ENCODE assay signal across 14 cellular contexts in genomic region chr1:37940299-37940947, GRCh38. TPM values are rescaled to one million over a fixed set of nuclear protein-coding genes. Genes with fewer than 3 reads are reported as not detected.
DNase-seq lines count a peak whose midpoint lies in the region; ATAC-seq and TF ChIP-seq lines count a peak whose summit lies in the region.
"Had no signal": no experiment of that assay in that cellular context is flagged by ENCODE, and none has a peak within 500 bp of the region (broad histone marks: within the 10 kb centered on the region; RNA-seq: fewer than 3 reads in every experiment).

No MANE protein-coding gene starts in this region.

- H3K9me2 ChIP-seq in PC-9 (ENCODE audit: insufficient read depth), result no peaks in the 10 kb centered on the region

- TF ChIP-seq CTCF in PC-9 (conservative IDR thresholded peaks at IDR 0.05), result no peak

- H3K79me2 ChIP-seq in PC-9 (ENCODE audit: low read depth), result no peaks in the 10 kb centered on the region

- POLR2A ChIA-PET in PC-9 (lab: Charles Lee; ENCODE audit: unreplicated experiment), result interaction anchor here (0.7 to 0.9 kb wide), 2 partner anchors 9 to 464 kb away, joined by 4 to 5 read pairs; no protein-coding TSS in a partner anchor

- no peaks in the 10 kb centered on the region for H3K27me3 ChIP-seq in mucosa of stomach (ENCODE audit: control insufficient read depth, insufficient read depth, low read length)
- H3K27me3 ChIP-seq in PC-9 (ENCODE audit: insufficient read depth, low read depth), result no peaks in the 10 kb centered on the region
- H3K27me3 ChIP-seq: right atrium auricular region had no signal

- BruUV-seq in PC-9 (replicated peaks; lab: Mats Ljungman, UMichigan), result no TSS peak

- intact Hi-C loops in PC-9 (cut with micrococcal nuclease; ENCODE audit: unreplicated experiment), result no loop called here

- H3F3A ChIP-seq in PC-9 (ENCODE audit: insufficient read depth, low read depth), result peaks cover 10% of the 10 kb centered on the region

- no peak for ATAC-seq in T-helper 17 cell
- ATAC-seq in HG03025 (IDR thresholded peaks at IDR 0.05; ENCODE audit: low FRiP score, unreplicated experiment), result no peak

- H3K36me3 ChIP-seq in mucosa of stomach (ENCODE audit: control insufficient read depth, insufficient read depth, low read length) (peaks cover 7% of the 10 kb centered on the region), PC-9 (ENCODE audit: low read depth) (no peaks in the 10 kb centered on the region)

- no peaks in the 10 kb centered on the region for H4K20me1 ChIP-seq in PC-9 (ENCODE audit: insufficient read depth)

- H3K4me3 ChIP-seq in mucosa of stomach (ENCODE audit: low read length) (no peak overlapping the region), PC-9 (no peak overlapping the region)
- H3K4me3 ChIP-seq: right atrium auricular region had no signal

- peaks cover 2% of the 10 kb centered on the region for H3K4me1 Mint-ChIP-seq in T-helper 17 cell

- H3K9me3 ChIP-seq in T-helper 17 cell (ENCODE audit: control insufficient read depth, low read length, poor library complexity, severe bottlenecking) (no peaks in the 10 kb centered on the region), mucosa of stomach (ENCODE audit: control insufficient read depth, low read length) (no peaks in the 10 kb centered on the region), PC-9 (ENCODE audit: insufficient read depth, low read depth) (no peaks in the 10 kb centered on the region)
- H3K9me3 ChIP-seq: right atrium auricular region had no signal

- H3K9ac ChIP-seq in mucosa of stomach (ENCODE audit: low read length), result peak overlapping the region; percentile 15

- no peak overlapping the region for H3K4me3 Mint-ChIP-seq in T-helper 17 cell
- H3K4me3 Mint-ChIP-seq: activated CD4-positive, alpha-beta T cell treated with anti-CD3 and anti-CD28 coated beads, Interleukin-2, amount 10 ng/mL, durations not matched to agents 24 days and 14 days; stimulated activated naive CD8-positive, alpha-beta T cell treated with anti-CD3 and anti-CD28 coated beads, Interleukin-15, Interleukin-2, amounts not matched to agents 100 ng/mL and 50 ng/mL, for 24 hours had no signal

- CTCF ChIA-PET in PC-9 (lab: Charles Lee), result interaction anchor here (0.6 to 1.9 kb wide), 3 partner anchors 9 to 1486 kb away, joined by 5 read pairs; partner anchors contain the start of gene MTF1

- H3K27ac Mint-ChIP-seq in T-helper 17 cell, result peak overlapping the region; percentile 49
- H3K27ac Mint-ChIP-seq: activated CD4-positive, alpha-beta T cell treated with anti-CD3 and anti-CD28 coated beads, Interleukin-2, amount 10 ng/mL, durations not matched to agents 24 days and 14 days; stimulated activated naive CD8-positive, alpha-beta T cell treated with anti-CD3 and anti-CD28 coated beads, Interleukin-15, Interleukin-2, amounts not matched to agents 100 ng/mL and 50 ng/mL, for 24 hours had no signal

- H3K4me2 ChIP-seq in PC-9, result no peak overlapping the region; the same call in 1 of the 2 replicates

- H3K4me1 ChIP-seq in mucosa of stomach (ENCODE audit: control insufficient read depth, insufficient read depth, low read length), result peaks cover 17% of the 10 kb centered on the region
- peaks cover 8% of the 10 kb centered on the region; the same call in 1 of the 2 replicates for H3K4me1 ChIP-seq in PC-9 (replicated peaks; ENCODE audit: insufficient read depth)

- no peak overlapping the region for H2AFZ ChIP-seq in PC-9

- no peak overlapping the region for H3K27ac ChIP-seq in PC-9

- no peaks in the 10 kb centered on the region for H3K27me3 Mint-ChIP-seq in T-helper 17 cell
- H3K27me3 Mint-ChIP-seq: activated CD4-positive, alpha-beta T cell treated with anti-CD3 and anti-CD28 coated beads, Interleukin-2, amount 10 ng/mL, durations not matched to agents 24 days and 14 days; stimulated activated naive CD8-positive, alpha-beta T cell treated with anti-CD3 and anti-CD28 coated beads, Interleukin-15, Interleukin-2, amounts not matched to agents 100 ng/mL and 50 ng/mL, for 24 hours had no signal

- no peaks in the 10 kb centered on the region for H3K36me3 Mint-ChIP-seq in T-helper 17 cell (ENCODE audit: low read depth)

- DNase-seq in DMS153 treated with DMSO at 0.1 percent for 48 hours (lab: John Stamatoyannopoulos, UW; ENCODE audit: unreplicated experiment) (peak; percentile 79), NCI-H2029 (lab: John Stamatoyannopoulos, UW) (peak; percentile 100), T-helper 17 cell (no peak), PC-9 (no peak), HPDE6-E6E7 (ENCODE audit: extremely low spot score) (no peak), ecto neural progenitor cell (ENCODE audit: low spot score) (no peak)
- DNase-seq: activated CD4-positive, alpha-beta T cell treated with anti-CD3 and anti-CD28 coated beads, Interleukin-2, amount 10 ng/mL, durations not matched to agents 24 days and 14 days; effector CD4-positive, alpha-beta T cell; foreskin melanocyte; T-helper 1 cell had no signal

RNA-seq across cellular contexts. Expression of gene INPP5B, which starts 6.4 kb away (rescaled TPM):
- total RNA-seq in T-helper 17 cell (10 to 100 TPM; 16.7 to 24.5 TPM), PC-9 (2021) (26.7 and 28.1 TPM in 2 replicates)

RNA-seq across cellular contexts. Expression of gene SF3A3, which starts 49.4 kb away (rescaled TPM):
- total RNA-seq in T-helper 17 cell, result 10 to 100 TPM; 43.9 to 48.8 TPM
- 82.6 and 99.1 TPM in 2 replicates for total RNA-seq in PC-9 (2021)

Comparison
In these comparisons a context has a peak if more than half of its experiments do, and no peak if none do; other contexts are left out.
1. DNase-seq: peak in DMS153 treated with DMSO at 0.1 percent for 48 hours (single experiment) and NCI-H2029 (single experiment); none in T-helper 17 cell (0 of 3), PC-9 (0 of 2), HPDE6-E6E7 (single experiment) and ecto neural progenitor cell (single experiment).